1 cellular context compared by ENCODE assay signal in genomic region chr4:54231419-54232150, GRCh38.
TF ChIP-seq lines count a peak whose summit lies in the region.

No MANE protein-coding gene starts in this region.

TF ChIP-seq in HepG2, 621 proteins besides CTCF, POLR2A, EP300 and RAD21 (continued from another document):
- TF ChIP-seq ARID5B (CRISPR knock-in tag; IDR thresholded peaks at IDR 0.05) (no peak), BRF2 (CRISPR knock-in tag; IDR thresholded peaks at IDR 0.05) (no peak), ZBTB34 (CRISPR knock-in tag; IDR thresholded peaks at IDR 0.05) (no peak), ZNF614 (CRISPR knock-in tag; IDR thresholded peaks at IDR 0.05; ENCODE audit: borderline replicate concordance) (no peak), SAFB2 (CRISPR knock-in tag; IDR thresholded peaks at IDR 0.05; ENCODE audit: borderline replicate concordance, low read depth) (no peak), TGIF2 (CRISPR knock-in tag; IDR thresholded peaks at IDR 0.05) (no peak), PHF20 (CRISPR knock-in tag; IDR thresholded peaks at IDR 0.05) (no peak), SMAD1 (CRISPR knock-in tag; IDR thresholded peaks at IDR 0.05; ENCODE audit: borderline replicate concordance, low read depth) (no peak), RFXAP (CRISPR knock-in tag; IDR thresholded peaks at IDR 0.05; ENCODE audit: borderline replicate concordance) (no peak), KLF13 (CRISPR knock-in tag; IDR thresholded peaks at IDR 0.05) (no peak), ARNTL (CRISPR knock-in tag; IDR thresholded peaks at IDR 0.05) (no peak), NFIC (IDR thresholded peaks at IDR 0.05; ENCODE audit: low read length) (no peak), TEAD3 (CRISPR knock-in tag; optimal IDR thresholded peaks at IDR 0.05; ENCODE audit: borderline replicate concordance) (no peak), ZBTB40 (IDR thresholded peaks at IDR 0.05) (no peak), ZBTB40 (CRISPR knock-in tag; IDR thresholded peaks at IDR 0.05) (no peak)
TF ChIP-seq in HepG2: peak in this region for 0.
